ENCODE assay signal across 1 cellular context in the genomic region with DNA sequence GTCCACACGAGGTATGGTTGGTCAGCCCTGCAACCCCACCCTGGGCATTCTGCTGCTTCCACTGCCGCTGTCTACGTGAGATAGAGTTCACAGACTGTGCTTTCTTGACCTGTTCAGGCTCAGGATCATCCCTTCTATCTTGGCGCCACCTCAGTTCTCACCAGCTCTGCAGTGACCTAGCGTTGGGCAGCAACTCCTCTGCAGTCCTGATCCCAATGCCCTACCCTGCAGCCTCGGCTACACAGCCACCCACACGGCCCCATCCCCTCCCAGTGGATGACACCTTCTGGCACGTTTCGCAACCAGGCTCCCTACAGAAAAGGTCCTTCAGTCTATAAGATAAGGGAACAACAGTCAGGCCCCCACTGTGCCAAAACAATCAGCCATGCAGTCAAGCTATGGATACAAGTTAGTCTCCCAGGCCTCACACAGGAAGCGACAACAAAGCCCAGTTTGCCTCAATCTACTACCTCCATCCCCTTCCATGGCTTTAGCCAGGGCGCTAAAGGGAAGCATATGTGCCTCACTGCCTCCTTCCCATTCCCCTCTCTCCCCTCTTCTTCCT.
TF ChIP-seq lines count a peak whose summit lies in the region.

No MANE protein-coding gene starts in this region.

TF ChIP-seq in WTC11, 78 proteins besides CTCF, POLR2A, EP300 and RAD21 (continued from another document):
- TF ChIP-seq, protein P1, sequence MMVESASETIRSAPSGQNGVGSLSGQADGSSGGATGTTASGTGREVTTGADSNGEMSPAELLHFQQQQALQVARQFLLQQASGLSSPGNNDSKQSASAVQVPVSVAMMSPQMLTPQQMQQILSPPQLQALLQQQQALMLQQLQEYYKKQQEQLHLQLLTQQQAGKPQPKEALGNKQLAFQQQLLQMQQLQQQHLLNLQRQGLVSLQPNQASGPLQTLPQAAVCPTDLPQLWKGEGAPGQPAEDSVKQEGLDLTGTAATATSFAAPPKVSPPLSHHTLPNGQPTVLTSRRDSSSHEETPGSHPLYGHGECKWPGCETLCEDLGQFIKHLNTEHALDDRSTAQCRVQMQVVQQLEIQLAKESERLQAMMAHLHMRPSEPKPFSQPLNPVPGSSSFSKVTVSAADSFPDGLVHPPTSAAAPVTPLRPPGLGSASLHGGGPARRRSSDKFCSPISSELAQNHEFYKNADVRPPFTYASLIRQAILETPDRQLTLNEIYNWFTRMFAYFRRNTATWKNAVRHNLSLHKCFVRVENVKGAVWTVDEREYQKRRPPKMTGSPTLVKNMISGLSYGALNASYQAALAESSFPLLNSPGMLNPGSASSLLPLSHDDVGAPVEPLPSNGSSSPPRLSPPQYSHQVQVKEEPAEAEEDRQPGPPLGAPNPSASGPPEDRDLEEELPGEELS (CRISPR knock-in tag; IDR thresholded peaks at IDR 0.05), result no peak
- TF ChIP-seq HMGA2 (CRISPR knock-in tag; IDR thresholded peaks at IDR 0.05), result no peak
- TF ChIP-seq NR3C1 (CRISPR knock-in tag; conservative IDR thresholded peaks at IDR 0.05; ENCODE audit: low read depth), result no peak
- TF ChIP-seq GTF2I (CRISPR knock-in tag; conservative IDR thresholded peaks at IDR 0.05), result no peak
- TF ChIP-seq SP1 (CRISPR knock-in tag; conservative IDR thresholded peaks at IDR 0.05), result no peak
- TF ChIP-seq KAT7 (CRISPR knock-in tag; IDR thresholded peaks at IDR 0.05; ENCODE audit: borderline replicate concordance), result no peak
- TF ChIP-seq PRDM15 (CRISPR knock-in tag; IDR thresholded peaks at IDR 0.05), result no peak
- TF ChIP-seq, protein P2, sequence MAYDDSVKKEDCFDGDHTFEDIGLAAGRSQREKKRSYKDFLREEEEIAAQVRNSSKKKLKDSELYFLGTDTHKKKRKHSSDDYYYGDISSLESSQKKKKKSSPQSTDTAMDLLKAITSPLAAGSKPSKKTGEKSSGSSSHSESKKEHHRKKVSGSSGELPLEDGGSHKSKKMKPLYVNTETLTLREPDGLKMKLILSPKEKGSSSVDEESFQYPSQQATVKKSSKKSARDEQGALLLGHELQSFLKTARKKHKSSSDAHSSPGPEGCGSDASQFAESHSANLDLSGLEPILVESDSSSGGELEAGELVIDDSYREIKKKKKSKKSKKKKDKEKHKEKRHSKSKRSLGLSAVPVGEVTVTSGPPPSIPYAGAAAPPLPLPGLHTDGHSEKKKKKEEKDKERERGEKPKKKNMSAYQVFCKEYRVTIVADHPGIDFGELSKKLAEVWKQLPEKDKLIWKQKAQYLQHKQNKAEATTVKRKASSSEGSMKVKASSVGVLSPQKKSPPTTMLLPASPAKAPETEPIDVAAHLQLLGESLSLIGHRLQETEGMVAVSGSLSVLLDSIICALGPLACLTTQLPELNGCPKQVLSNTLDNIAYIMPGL (CRISPR knock-in tag; IDR thresholded peaks at IDR 0.05), result no peak
- no peak for TF ChIP-seq ZNF281 (CRISPR knock-in tag; IDR thresholded peaks at IDR 0.05)
- TF ChIP-seq ARID4B (CRISPR knock-in tag; IDR thresholded peaks at IDR 0.05; ENCODE audit: borderline replicate concordance), result no peak
- TF ChIP-seq ATF1 (CRISPR knock-in tag; IDR thresholded peaks at IDR 0.05), result no peak
- TF ChIP-seq ZSCAN18 (CRISPR knock-in tag; IDR thresholded peaks at IDR 0.05), result no peak
- no peak for TF ChIP-seq SMAD3 (CRISPR knock-in tag; IDR thresholded peaks at IDR 0.05; ENCODE audit: borderline replicate concordance)
- no peak for TF ChIP-seq GABPB1 (CRISPR knock-in tag; IDR thresholded peaks at IDR 0.05)
